ENCODE assay signal across 7 cellular contexts in the genomic region with DNA sequence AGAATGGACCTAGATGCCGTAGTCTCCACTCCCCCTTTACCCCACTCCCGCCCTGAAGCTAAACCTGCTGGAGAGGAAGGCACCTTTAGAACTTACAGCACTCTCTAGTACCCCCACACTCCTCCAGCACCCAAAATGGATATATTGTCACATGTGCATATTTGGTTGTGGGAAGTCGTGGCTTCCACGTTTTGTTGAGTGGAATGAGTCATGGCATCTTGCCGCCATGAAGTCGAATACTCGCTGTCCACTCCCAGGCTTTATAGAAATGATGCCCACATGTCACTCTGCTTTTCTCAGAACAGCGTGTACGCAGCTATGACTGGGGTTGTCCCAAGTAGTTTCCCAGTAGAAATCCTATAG. TPM values are rescaled to one million over a fixed set of nuclear protein-coding genes. Genes with fewer than 3 reads are reported as not detected.
DNase-seq lines count a peak whose midpoint lies in the region; ATAC-seq, FAIRE-seq and TF ChIP-seq lines count a peak whose summit lies in the region.

No MANE protein-coding gene starts in this region.

- peak overlapping the region; percentile 90 to 92 for H3K4me3 Mint-ChIP-seq in stimulated activated naive CD8-positive, alpha-beta T cell treated with anti-CD3 and anti-CD28 coated beads, Interleukin-15, amount 100 ng/mL, for 72 hours

- peak; percentile 52 for FAIRE-seq in endothelial cell of umbilical vein (lab: Jason Lieb, UNC)

- POLR2A ChIA-PET in endothelial cell of umbilical vein (lab: Charles Lee), result interaction anchor here (0.6 to 1.5 kb wide), 2 partner anchors 37 to 496 kb away, joined by 3 to 4 read pairs; no protein-coding TSS in a partner anchor

- CTCF ChIA-PET in endothelial cell of umbilical vein (lab: Charles Lee), result interaction anchor here (0.9 to 2.0 kb wide), 6 partner anchors 11 to 518 kb away, joined by 3 to 5 read pairs (median 4); no protein-coding TSS in a partner anchor

- H3K9me1 ChIP-seq in endothelial cell of umbilical vein (replicated peaks; ENCODE audit: control insufficient read depth, extremely low read depth, insufficient read depth, low read length), result no peaks in the 10 kb centered on the region

- H3K4me1 Mint-ChIP-seq in stimulated activated naive CD8-positive, alpha-beta T cell treated with anti-CD3 and anti-CD28 coated beads, Interleukin-15, amount 100 ng/mL, for 72 hours, result peaks cover 26% of the 10 kb centered on the region

- no peaks in the 10 kb centered on the region for H3K9me3 ChIP-seq in endothelial cell of umbilical vein (replicated peaks; ENCODE audit: control insufficient read depth, insufficient read depth, low read length)
- no peaks in the 10 kb centered on the region for H3K9me3 ChIP-seq in mucosa of stomach (ENCODE audit: control insufficient read depth, low read length)

- H3K36me3 ChIP-seq in H7 (replicated peaks; ENCODE audit: control insufficient read depth, insufficient read depth, low read length) (peaks cover 4% of the 10 kb centered on the region), endothelial cell of umbilical vein (ENCODE audit: control insufficient read depth in 2 of 2, extremely low read depth in 1 of 2, insufficient read depth in 2 of 2, low read length in 2 of 2) (peaks cover 3 to 4% of the 10 kb centered on the region in 2 experiments), mucosa of stomach (ENCODE audit: control insufficient read depth, insufficient read depth, low read length) (no peaks in the 10 kb centered on the region)

- ATAC-seq in stimulated activated naive CD8-positive, alpha-beta T cell treated with anti-CD3 and anti-CD28 coated beads, Interleukin-15, amount 100 ng/mL, for 72 hours, result peak; percentile 64

- TF ChIP-seq POLR2A in endothelial cell of umbilical vein (IDR thresholded peaks at IDR 0.05; ENCODE audit: low read depth, low read length), result no peak

- H3K4me3 ChIP-seq in GM12864 (ENCODE audit: low read depth, low read length), result peak overlapping the region; percentile 65
- peak overlapping the region; percentile 91 for H3K4me3 ChIP-seq in H7 (ENCODE audit: insufficient read depth, low read depth, low read length)
- H3K4me3 ChIP-seq in endothelial cell of umbilical vein (replicated peaks in 1 of 3; ENCODE audit: insufficient read depth in 1 of 3, low read depth in 1 of 3, low read length in 3 of 3), result peak overlapping the region; percentile 45 to 95 (median 66)
- H3K4me3 ChIP-seq in mucosa of stomach (ENCODE audit: low read length), result peak overlapping the region; percentile 70

- BruUV-seq in endothelial cell of umbilical vein (replicated peaks; lab: Mats Ljungman, UMichigan), result no TSS peak

- H3K27me3 ChIP-seq in H7 (ENCODE audit: control insufficient read depth, insufficient read depth, low read length) (no peaks in the 10 kb centered on the region), endothelial cell of umbilical vein (ENCODE audit: control insufficient read depth in 2 of 2, insufficient read depth in 2 of 2, low read length in 2 of 2) (no peaks in the 10 kb centered on the region), mucosa of stomach (ENCODE audit: control insufficient read depth, insufficient read depth, low read length) (no peaks in the 10 kb centered on the region)

- peak overlapping the region; percentile 66 for H2AFZ ChIP-seq in endothelial cell of umbilical vein (ENCODE audit: low read depth, low read length)

- intact Hi-C loops in endothelial cell of umbilical vein (cut with micrococcal nuclease), result loop anchor here (1.0 to 5.0 kb wide), 5 partner anchors 9 to 1761 kb away; a partner anchor contains a TSS

- H3K27me3 Mint-ChIP-seq in stimulated activated naive CD8-positive, alpha-beta T cell treated with anti-CD3 and anti-CD28 coated beads, Interleukin-15, amount 100 ng/mL, for 72 hours, result no peaks in the 10 kb centered on the region

- H3K4me1 ChIP-seq in endothelial cell of umbilical vein (ENCODE audit: control insufficient read depth, extremely low read depth, insufficient read depth, low read length), result peaks cover 35% of the 10 kb centered on the region
- no peaks in the 10 kb centered on the region for H3K4me1 ChIP-seq in mucosa of stomach (ENCODE audit: control insufficient read depth, insufficient read depth, low read length)

- peaks cover 0 to 10% of the 10 kb centered on the region in 2 donors for H3K9me3 Mint-ChIP-seq in stimulated activated naive CD8-positive, alpha-beta T cell treated with anti-CD3 and anti-CD28 coated beads, Interleukin-15, amount 100 ng/mL, for 72 hours

- DNase-seq in GM12864 (ENCODE audit: low read depth), result peak; percentile 18
- DNase-seq in H7, result no peak
- DNase-seq in LoVo (ENCODE audit: low spot score), result peak; percentile 59
- peak; percentile 51 to 60 for DNase-seq in activated CD4-positive, alpha-beta T cell treated with anti-CD3 and anti-CD28 coated beads for 4 hours
- DNase-seq in endothelial cell of umbilical vein (ENCODE audit: low read depth, low spot score), result peak; percentile 82
- peak in 1 of 2 donors; percentile 58 for DNase-seq in stimulated activated naive CD8-positive, alpha-beta T cell treated with anti-CD3 and anti-CD28 coated beads, Interleukin-15, amount 100 ng/mL, for 72 hours

- H3K4me2 ChIP-seq in endothelial cell of umbilical vein (ENCODE audit: insufficient read depth, low read length), result peak overlapping the region; percentile 100

- TF ChIP-seq CTCF in GM12864 (IDR thresholded peaks at IDR 0.05; ENCODE audit: low read depth, low read length, missing control alignments), result no peak
- TF ChIP-seq CTCF in endothelial cell of umbilical vein (IDR thresholded peaks at IDR 0.05; ENCODE audit: extremely low read depth in 1 of 2, insufficient read depth in 1 of 2, low read depth in 1 of 2, low read length in 2 of 2), result no peak

- H3K27ac Mint-ChIP-seq in stimulated activated naive CD8-positive, alpha-beta T cell treated with anti-CD3 and anti-CD28 coated beads, Interleukin-15, amount 100 ng/mL, for 72 hours, result peak overlapping the region; percentile 99

- H4K20me1 ChIP-seq in endothelial cell of umbilical vein (replicated peaks; ENCODE audit: control insufficient read depth, extremely low read depth, insufficient read depth, low read length), result peaks cover 2% of the 10 kb centered on the region

- H3K79me2 ChIP-seq in endothelial cell of umbilical vein (ENCODE audit: control insufficient read depth, insufficient read depth, low read length), result peaks cover 86% of the 10 kb centered on the region

- dilution Hi-C loops in endothelial cell of umbilical vein (cut with MboI; ENCODE audit: extremely low pct_ligation_motif_present, low sequenced_read_pairs), result no loop called here

- peak overlapping the region; percentile 74 for H3K27ac ChIP-seq in endothelial cell of umbilical vein (ENCODE audit: insufficient read depth, low read depth, low read length)

- peak overlapping the region; percentile 90 for H3K9ac ChIP-seq in endothelial cell of umbilical vein (replicated peaks; ENCODE audit: extremely low read depth, insufficient read depth, low read length)
- H3K9ac ChIP-seq in mucosa of stomach (ENCODE audit: low read length), result peak overlapping the region; percentile 72

TF ChIP-seq in endothelial cell of umbilical vein, 7 proteins besides CTCF, POLR2A, EP300 and RAD21:
- TF ChIP-seq JUN (IDR thresholded peaks at IDR 0.05; ENCODE audit: borderline replicate concordance, insufficient read depth, insufficient read length, low read depth) (peak; percentile 68), FOS (IDR thresholded peaks at IDR 0.05; ENCODE audit: borderline replicate concordance, insufficient read depth, low read length) (peak; percentile 87), GATA2 (IDR thresholded peaks at IDR 0.05; ENCODE audit: insufficient read depth, insufficient read length, low read depth, low read length) (no peak), POLR2AphosphoS5 (IDR thresholded peaks at IDR 0.05; ENCODE audit: insufficient read depth, low read depth, low read length) (no peak), MYC (IDR thresholded peaks at IDR 0.05; ENCODE audit: low read depth, low read length) (peak; percentile 75)
- TF ChIP-seq, protein P1, sequence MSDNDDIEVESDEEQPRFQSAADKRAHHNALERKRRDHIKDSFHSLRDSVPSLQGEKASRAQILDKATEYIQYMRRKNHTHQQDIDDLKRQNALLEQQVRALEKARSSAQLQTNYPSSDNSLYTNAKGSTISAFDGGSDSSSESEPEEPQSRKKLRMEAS (IDR thresholded peaks at IDR 0.05; ENCODE audit: insufficient read depth, insufficient read length), result peak; percentile 78

RNA-seq across cellular contexts. Expression of a gene that starts 0.5 kb away (rescaled TPM):
- total RNA-seq in H7 (2014; rRNA removed; shearing (Covaris generic)), result 146 and 165 TPM in 2 replicates
- total RNA-seq in endothelial cell of umbilical vein, result 107 and 114 TPM in 2 replicates
- polyA plus RNA-seq in endothelial cell of umbilical vein, result 32.3 and 38.4 TPM in 2 replicates
- 75.8 and 87.0 TPM in 2 replicates for polyA plus RNA-seq in endothelial cell of umbilical vein (2011; cell fraction: cytosol; rRNA removed)
- polyA plus RNA-seq in endothelial cell of umbilical vein (2011; cell fraction: nucleus; rRNA removed), result 106 and 121 TPM in 2 replicates
- 87.0 and 110 TPM in 2 replicates for polyA plus RNA-seq in endothelial cell of umbilical vein (2012)
- polyA minus RNA-seq in endothelial cell of umbilical vein, result 78.9 and 107 TPM in 2 replicates
- polyA minus RNA-seq in endothelial cell of umbilical vein (2011; cell fraction: cytosol; rRNA and poly(A)+ RNA removed), result 21.8 TPM
- polyA minus RNA-seq in endothelial cell of umbilical vein (2011; cell fraction: nucleus; rRNA and poly(A)+ RNA removed), result 41.6 and 80.4 TPM in 2 replicates

RNA-seq across cellular contexts. Expression of a gene that starts 0.7 kb away (rescaled TPM):
- 22.9 and 31.4 TPM in 2 replicates for total RNA-seq in H7 (2014; rRNA removed; shearing (Covaris generic))
- total RNA-seq in endothelial cell of umbilical vein, result 21.4 and 24.0 TPM in 2 replicates
- polyA plus RNA-seq in endothelial cell of umbilical vein, result 11.9 and 15.7 TPM in 2 replicates
- polyA plus RNA-seq in endothelial cell of umbilical vein (2011; cell fraction: cytosol; rRNA removed), result 21.7 and 23.9 TPM in 2 replicates
- polyA plus RNA-seq in endothelial cell of umbilical vein (2011; cell fraction: nucleus; rRNA removed), result 19.9 and 20.6 TPM in 2 replicates
- 13.9 and 20.8 TPM in 2 replicates for polyA plus RNA-seq in endothelial cell of umbilical vein (2012)
- 16.2 and 18.7 TPM in 2 replicates for polyA minus RNA-seq in endothelial cell of umbilical vein
- 7.7 TPM for polyA minus RNA-seq in endothelial cell of umbilical vein (2011; cell fraction: cytosol; rRNA and poly(A)+ RNA removed)
- 44.6 and 53.9 TPM in 2 replicates for polyA minus RNA-seq in endothelial cell of umbilical vein (2011; cell fraction: nucleus; rRNA and poly(A)+ RNA removed)
